ENCODE assay signal across 1 cellular context in the genomic region with DNA sequence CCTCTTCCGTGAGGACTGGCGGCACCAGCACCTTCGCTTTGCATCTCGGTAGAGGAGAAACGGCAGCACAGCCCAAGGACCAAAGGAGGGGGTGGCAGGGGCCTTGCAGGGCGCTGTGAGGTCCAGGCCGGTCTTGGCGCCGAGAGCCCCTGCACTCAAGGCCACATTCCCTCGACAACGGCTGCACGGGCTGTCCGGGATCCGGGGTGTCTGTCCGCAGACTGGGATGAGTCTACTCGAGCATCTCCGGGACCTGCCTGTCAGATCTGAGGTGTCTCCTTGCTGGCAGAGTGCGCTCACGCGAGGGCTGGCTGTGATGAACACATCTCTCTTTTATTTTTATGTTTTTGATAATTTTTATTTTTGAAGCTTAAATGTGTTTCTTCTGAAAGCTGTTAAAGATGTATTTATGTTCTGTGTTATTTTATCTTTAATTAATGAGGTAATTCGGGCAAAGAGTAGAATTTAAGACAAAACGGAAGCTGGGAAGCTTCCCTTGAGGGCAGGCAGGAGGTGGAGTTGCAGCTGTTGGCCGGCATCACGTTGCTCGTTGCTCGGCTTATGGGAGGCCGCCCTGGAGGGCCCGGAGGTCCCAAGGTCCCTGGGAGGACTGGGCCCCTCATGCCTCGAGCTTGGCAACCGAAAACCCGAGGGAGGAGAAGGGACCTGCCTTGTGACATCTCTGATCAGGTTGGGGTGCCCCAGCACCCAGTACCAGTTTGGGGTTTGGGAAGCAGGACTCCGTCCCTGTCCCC.
TF ChIP-seq lines count a peak whose summit lies in the region.

No MANE protein-coding gene starts in this region.

TF ChIP-seq in K562, 482 proteins besides CTCF, POLR2A, EP300 and RAD21:
- TF ChIP-seq, protein P1, sequence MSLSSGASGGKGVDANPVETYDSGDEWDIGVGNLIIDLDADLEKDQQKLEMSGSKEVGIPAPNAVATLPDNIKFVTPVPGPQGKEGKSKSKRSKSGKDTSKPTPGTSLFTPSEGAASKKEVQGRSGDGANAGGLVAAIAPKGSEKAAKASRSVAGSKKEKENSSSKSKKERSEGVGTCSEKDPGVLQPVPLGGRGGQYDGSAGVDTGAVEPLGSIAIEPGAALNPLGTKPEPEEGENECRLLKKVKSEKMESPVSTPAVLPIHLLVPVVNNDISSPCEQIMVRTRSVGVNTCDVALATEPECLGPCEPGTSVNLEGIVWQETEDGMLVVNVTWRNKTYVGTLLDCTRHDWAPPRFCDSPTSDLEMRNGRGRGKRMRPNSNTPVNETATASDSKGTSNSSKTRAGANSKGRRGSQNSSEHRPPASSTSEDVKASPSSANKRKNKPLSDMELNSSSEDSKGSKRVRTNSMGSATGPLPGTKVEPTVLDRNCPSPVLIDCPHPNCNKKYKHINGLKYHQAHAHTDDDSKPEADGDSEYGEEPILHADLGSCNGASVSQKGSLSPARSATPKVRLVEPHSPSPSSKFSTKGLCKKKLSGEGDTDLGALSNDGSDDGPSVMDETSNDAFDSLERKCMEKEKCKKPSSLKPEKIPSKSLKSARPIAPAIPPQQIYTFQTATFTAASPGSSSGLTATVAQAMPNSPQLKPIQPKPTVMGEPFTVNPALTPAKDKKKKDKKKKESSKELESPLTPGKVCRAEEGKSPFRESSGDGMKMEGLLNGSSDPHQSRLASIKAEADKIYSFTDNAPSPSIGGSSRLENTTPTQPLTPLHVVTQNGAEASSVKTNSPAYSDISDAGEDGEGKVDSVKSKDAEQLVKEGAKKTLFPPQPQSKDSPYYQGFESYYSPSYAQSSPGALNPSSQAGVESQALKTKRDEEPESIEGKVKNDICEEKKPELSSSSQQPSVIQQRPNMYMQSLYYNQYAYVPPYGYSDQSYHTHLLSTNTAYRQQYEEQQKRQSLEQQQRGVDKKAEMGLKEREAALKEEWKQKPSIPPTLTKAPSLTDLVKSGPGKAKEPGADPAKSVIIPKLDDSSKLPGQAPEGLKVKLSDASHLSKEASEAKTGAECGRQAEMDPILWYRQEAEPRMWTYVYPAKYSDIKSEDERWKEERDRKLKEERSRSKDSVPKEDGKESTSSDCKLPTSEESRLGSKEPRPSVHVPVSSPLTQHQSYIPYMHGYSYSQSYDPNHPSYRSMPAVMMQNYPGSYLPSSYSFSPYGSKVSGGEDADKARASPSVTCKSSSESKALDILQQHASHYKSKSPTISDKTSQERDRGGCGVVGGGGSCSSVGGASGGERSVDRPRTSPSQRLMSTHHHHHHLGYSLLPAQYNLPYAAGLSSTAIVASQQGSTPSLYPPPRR (CRISPR knock-in tag; IDR thresholded peaks at IDR 0.05; ENCODE audit: borderline replicate concordance) = no peak
- TF ChIP-seq HMG20A (CRISPR knock-in tag; conservative IDR thresholded peaks at IDR 0.05) (no peak), WHSC1 (IDR thresholded peaks at IDR 0.05; ENCODE audit: low read length) (no peak), HIVEP1 (CRISPR knock-in tag; IDR thresholded peaks at IDR 0.05) (no peak), CBX8 (IDR thresholded peaks at IDR 0.05; ENCODE audit: borderline replicate concordance, extremely low read depth, low read depth, low read length, poor library complexity, severe bottlenecking) (no peak)
- TF ChIP-seq, protein P2, sequence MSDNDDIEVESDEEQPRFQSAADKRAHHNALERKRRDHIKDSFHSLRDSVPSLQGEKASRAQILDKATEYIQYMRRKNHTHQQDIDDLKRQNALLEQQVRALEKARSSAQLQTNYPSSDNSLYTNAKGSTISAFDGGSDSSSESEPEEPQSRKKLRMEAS (CRISPR knock-in tag; IDR thresholded peaks at IDR 0.05) = 0 out of 2 replicates have a peak, but pooled peaks have one; percentile 17
- TF ChIP-seq, protein P3, sequence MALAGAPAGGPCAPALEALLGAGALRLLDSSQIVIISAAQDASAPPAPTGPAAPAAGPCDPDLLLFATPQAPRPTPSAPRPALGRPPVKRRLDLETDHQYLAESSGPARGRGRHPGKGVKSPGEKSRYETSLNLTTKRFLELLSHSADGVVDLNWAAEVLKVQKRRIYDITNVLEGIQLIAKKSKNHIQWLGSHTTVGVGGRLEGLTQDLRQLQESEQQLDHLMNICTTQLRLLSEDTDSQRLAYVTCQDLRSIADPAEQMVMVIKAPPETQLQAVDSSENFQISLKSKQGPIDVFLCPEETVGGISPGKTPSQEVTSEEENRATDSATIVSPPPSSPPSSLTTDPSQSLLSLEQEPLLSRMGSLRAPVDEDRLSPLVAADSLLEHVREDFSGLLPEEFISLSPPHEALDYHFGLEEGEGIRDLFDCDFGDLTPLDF (CRISPR knock-in tag; IDR thresholded peaks at IDR 0.05) = no peak
